ENCODE assay signal across 11 cellular contexts in genomic region chr6:76135481-76135880, GRCh38.
"Had no signal": no experiment of that assay in that cellular context is flagged by ENCODE, and none has a peak within 500 bp of the region (broad histone marks: within the 10 kb centered on the region; RNA-seq: fewer than 3 reads in every experiment).

No MANE protein-coding gene starts in this region.

- H3K4me1 ChIP-seq: HAP-1 had no signal

- H3K27ac ChIP-seq: GM23248 had no signal

- H3K36me3 ChIP-seq: HAP-1 had no signal

- FAIRE-seq: H1, H54 had no signal

- H3K4me3 ChIP-seq: GM23248, GM23338, HAP-1 had no signal

- ATAC-seq: GM23338, HCT116 had no signal

- DNase-seq: GM23248, GOT3, H7, H9, HCEC 1CT, HFFc6 had no signal

- H3K9me3 ChIP-seq: HAP-1 had no signal
